ENCODE assay signal across 1 cellular context in genomic region chr2:20186078-20186854, GRCh38.
TF ChIP-seq lines count a peak whose summit lies in the region.

No MANE protein-coding gene starts in this region.

TF ChIP-seq in K562, 482 proteins besides CTCF, POLR2A, EP300 and RAD21 (continued from another document and continues in another):
- 0 out of 2 replicates have a peak, but pooled peaks have one; percentile 18 for TF ChIP-seq GMEB1 (CRISPR knock-in tag; IDR thresholded peaks at IDR 0.05)
- no peak for TF ChIP-seq ZNF431 (CRISPR knock-in tag; IDR thresholded peaks at IDR 0.05)
- TF ChIP-seq ESRRB (CRISPR knock-in tag; IDR thresholded peaks at IDR 0.05; ENCODE audit: borderline replicate concordance) = no peak
- TF ChIP-seq ZNF583 (CRISPR knock-in tag; IDR thresholded peaks at IDR 0.05) = peak; percentile 68; the same call in 1 of the 2 replicates
- TF ChIP-seq SMC3 (conservative IDR thresholded peaks at IDR 0.05; ENCODE audit: insufficient read depth, low read depth, low read length) = no peak
- TF ChIP-seq, protein P1, sequence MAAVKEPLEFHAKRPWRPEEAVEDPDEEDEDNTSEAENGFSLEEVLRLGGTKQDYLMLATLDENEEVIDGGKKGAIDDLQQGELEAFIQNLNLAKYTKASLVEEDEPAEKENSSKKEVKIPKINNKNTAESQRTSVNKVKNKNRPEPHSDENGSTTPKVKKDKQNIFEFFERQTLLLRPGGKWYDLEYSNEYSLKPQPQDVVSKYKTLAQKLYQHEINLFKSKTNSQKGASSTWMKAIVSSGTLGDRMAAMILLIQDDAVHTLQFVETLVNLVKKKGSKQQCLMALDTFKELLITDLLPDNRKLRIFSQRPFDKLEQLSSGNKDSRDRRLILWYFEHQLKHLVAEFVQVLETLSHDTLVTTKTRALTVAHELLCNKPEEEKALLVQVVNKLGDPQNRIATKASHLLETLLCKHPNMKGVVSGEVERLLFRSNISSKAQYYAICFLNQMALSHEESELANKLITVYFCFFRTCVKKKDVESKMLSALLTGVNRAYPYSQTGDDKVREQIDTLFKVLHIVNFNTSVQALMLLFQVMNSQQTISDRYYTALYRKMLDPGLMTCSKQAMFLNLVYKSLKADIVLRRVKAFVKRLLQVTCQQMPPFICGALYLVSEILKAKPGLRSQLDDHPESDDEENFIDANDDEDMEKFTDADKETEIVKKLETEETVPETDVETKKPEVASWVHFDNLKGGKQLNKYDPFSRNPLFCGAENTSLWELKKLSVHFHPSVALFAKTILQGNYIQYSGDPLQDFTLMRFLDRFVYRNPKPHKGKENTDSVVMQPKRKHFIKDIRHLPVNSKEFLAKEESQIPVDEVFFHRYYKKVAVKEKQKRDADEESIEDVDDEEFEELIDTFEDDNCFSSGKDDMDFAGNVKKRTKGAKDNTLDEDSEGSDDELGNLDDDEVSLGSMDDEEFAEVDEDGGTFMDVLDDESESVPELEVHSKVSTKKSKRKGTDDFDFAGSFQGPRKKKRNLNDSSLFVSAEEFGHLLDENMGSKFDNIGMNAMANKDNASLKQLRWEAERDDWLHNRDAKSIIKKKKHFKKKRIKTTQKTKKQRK (IDR thresholded peaks at IDR 0.05; ENCODE audit: borderline replicate concordance, low read depth, low read length) = no peak
- TF ChIP-seq ZKSCAN8 (CRISPR knock-in tag; IDR thresholded peaks at IDR 0.05) = 0 out of 2 replicates have a peak, but pooled peaks have one; percentile 33
- peak; percentile 46 for TF ChIP-seq RFX1 (IDR thresholded peaks at IDR 0.05)
- TF ChIP-seq NFE2 (IDR thresholded peaks at IDR 0.05; ENCODE audit: low read depth) = peak; percentile 66
- TF ChIP-seq PHF20 (IDR thresholded peaks at IDR 0.05; ENCODE audit: partially characterized antibody) = peak; percentile 98
- peak; percentile 65; the same call in 1 of the 2 replicates for TF ChIP-seq C11orf30 (IDR thresholded peaks at IDR 0.05; ENCODE audit: low read depth)
- TF ChIP-seq HCFC1 (IDR thresholded peaks at IDR 0.05; ENCODE audit: low read depth, low read length) = peak; percentile 53
- TF ChIP-seq, protein P2, sequence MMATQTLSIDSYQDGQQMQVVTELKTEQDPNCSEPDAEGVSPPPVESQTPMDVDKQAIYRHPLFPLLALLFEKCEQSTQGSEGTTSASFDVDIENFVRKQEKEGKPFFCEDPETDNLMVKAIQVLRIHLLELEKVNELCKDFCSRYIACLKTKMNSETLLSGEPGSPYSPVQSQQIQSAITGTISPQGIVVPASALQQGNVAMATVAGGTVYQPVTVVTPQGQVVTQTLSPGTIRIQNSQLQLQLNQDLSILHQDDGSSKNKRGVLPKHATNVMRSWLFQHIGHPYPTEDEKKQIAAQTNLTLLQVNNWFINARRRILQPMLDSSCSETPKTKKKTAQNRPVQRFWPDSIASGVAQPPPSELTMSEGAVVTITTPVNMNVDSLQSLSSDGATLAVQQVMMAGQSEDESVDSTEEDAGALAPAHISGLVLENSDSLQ (IDR thresholded peaks at IDR 0.05) = peak; percentile 85
- no peak for TF ChIP-seq ZNF436 (CRISPR knock-in tag; IDR thresholded peaks at IDR 0.05)
- peak; percentile 36 for TF ChIP-seq TBP (optimal IDR thresholded peaks at IDR 0.05; ENCODE audit: low read depth, low read length)
- 0 out of 2 replicates have a peak, but pooled peaks have one; percentile 28 for TF ChIP-seq DIDO1 (tag; IDR thresholded peaks at IDR 0.05; ENCODE audit: low read depth)
- TF ChIP-seq BRCA1 (IDR thresholded peaks at IDR 0.05) = no peak
- TF ChIP-seq BRCA1 (CRISPR knock-in tag; IDR thresholded peaks at IDR 0.05) = no peak
- TF ChIP-seq PRMT5 (CRISPR knock-in tag; IDR thresholded peaks at IDR 0.05) = no peak
- TF ChIP-seq TEAD4 (IDR thresholded peaks at IDR 0.05; ENCODE audit: low read length) = 0 out of 2 replicates have a peak, but pooled peaks have one; percentile 25
- no peak for TF ChIP-seq TEAD4 (CRISPR knock-in tag; IDR thresholded peaks at IDR 0.05; ENCODE audit: borderline replicate concordance)
- peak; percentile 62; the same call in 1 of the 2 replicates for TF ChIP-seq PHF8 (IDR thresholded peaks at IDR 0.05; ENCODE audit: borderline replicate concordance, low read length)
- peak in 1 of 2 experiments; percentile 40 for TF ChIP-seq AFF1 (IDR thresholded peaks at IDR 0.05; ENCODE audit: low read depth in 1 of 2, partially characterized antibody in 2 of 2)
- TF ChIP-seq CXXC5 (CRISPR knock-in tag; IDR thresholded peaks at IDR 0.05) = peak; percentile 61
- TF ChIP-seq GTF2E2 (tag; IDR thresholded peaks at IDR 0.05) = peak; percentile 58; the same call in 1 of the 2 replicates
- no peak for TF ChIP-seq ZFP36 (IDR thresholded peaks at IDR 0.05; ENCODE audit: low read depth, low read length, partially characterized antibody)
- peak; percentile 54 for TF ChIP-seq MGA (IDR thresholded peaks at IDR 0.05)
- TF ChIP-seq FOS (IDR thresholded peaks at IDR 0.05; ENCODE audit: extremely low read depth, insufficient read length) = peak; percentile 57
- TF ChIP-seq NFRKB (IDR thresholded peaks at IDR 0.05; ENCODE audit: low read depth) = 0 out of 2 replicates have a peak, but pooled peaks have one; percentile 30
- peak; percentile 44; the same call in 1 of the 2 replicates for TF ChIP-seq JUN (IDR thresholded peaks at IDR 0.05; ENCODE audit: borderline replicate concordance, low read depth, low read length)
- TF ChIP-seq JUN (CRISPR knock-in tag; IDR thresholded peaks at IDR 0.05; ENCODE audit: borderline replicate concordance) = no peak
- TF ChIP-seq XRCC4 (IDR thresholded peaks at IDR 0.05; ENCODE audit: extremely low read depth, insufficient read depth, insufficient read length) = no peak
- 0 out of 2 replicates have a peak, but pooled peaks have one; percentile 26 for TF ChIP-seq CBX5 (IDR thresholded peaks at IDR 0.05; ENCODE audit: borderline replicate concordance, low read depth)
- TF ChIP-seq, protein P3, sequence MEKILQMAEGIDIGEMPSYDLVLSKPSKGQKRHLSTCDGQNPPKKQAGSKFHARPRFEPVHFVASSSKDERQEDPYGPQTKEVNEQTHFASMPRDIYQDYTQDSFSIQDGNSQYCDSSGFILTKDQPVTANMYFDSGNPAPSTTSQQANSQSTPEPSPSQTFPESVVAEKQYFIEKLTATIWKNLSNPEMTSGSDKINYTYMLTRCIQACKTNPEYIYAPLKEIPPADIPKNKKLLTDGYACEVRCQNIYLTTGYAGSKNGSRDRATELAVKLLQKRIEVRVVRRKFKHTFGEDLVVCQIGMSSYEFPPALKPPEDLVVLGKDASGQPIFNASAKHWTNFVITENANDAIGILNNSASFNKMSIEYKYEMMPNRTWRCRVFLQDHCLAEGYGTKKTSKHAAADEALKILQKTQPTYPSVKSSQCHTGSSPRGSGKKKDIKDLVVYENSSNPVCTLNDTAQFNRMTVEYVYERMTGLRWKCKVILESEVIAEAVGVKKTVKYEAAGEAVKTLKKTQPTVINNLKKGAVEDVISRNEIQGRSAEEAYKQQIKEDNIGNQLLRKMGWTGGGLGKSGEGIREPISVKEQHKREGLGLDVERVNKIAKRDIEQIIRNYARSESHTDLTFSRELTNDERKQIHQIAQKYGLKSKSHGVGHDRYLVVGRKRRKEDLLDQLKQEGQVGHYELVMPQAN (IDR thresholded peaks at IDR 0.05; ENCODE audit: borderline replicate concordance) = no peak
- TF ChIP-seq KLF6 (CRISPR knock-in tag; IDR thresholded peaks at IDR 0.05; ENCODE audit: borderline replicate concordance) = no peak
